1 cellular context compared by ENCODE assay signal in the genomic region with DNA sequence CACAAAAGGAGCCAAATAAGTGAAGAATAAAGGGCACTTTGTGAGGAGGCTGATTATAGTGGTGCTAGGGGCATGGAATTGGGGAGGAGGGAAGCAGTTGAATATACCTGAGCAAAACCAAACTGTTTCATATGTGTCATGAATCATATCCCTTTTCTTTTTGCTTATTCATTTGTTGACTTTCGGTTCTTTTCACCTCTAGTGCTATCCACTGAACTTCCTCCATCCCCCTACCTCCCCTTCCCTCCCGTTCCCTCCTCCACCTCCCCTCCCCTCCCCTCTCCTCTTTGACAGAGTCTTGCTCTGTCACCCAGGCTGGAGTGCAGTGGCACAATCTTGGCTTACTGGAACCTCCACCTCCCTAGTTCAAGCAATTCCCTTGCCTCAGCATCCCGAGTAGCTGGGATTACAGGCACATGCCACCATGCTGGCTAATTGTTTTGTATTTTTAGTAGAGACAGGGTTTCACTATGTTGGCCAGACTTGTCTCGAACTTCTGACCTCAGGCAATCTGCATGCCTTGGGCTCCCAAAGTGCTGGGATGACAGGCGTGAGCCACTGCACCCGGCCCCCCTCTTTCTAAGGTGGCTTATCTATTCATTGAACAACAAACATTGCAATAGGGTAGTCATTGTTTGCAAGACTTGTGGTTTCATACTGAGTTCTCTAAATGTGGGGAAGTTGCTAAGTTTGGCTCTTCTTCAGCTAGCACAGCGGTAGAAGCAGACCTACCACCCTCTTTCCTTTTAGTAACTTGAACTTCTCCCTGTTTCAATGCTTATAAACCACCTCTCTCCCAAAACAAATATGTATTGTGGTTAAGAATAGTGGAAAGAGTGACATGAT.
TF ChIP-seq lines count a peak whose summit lies in the region.

No MANE protein-coding gene starts in this region.

TF ChIP-seq in K562, 482 proteins besides CTCF, POLR2A, EP300 and RAD21 (continued from another document and continues in another):
- TF ChIP-seq, protein P1, sequence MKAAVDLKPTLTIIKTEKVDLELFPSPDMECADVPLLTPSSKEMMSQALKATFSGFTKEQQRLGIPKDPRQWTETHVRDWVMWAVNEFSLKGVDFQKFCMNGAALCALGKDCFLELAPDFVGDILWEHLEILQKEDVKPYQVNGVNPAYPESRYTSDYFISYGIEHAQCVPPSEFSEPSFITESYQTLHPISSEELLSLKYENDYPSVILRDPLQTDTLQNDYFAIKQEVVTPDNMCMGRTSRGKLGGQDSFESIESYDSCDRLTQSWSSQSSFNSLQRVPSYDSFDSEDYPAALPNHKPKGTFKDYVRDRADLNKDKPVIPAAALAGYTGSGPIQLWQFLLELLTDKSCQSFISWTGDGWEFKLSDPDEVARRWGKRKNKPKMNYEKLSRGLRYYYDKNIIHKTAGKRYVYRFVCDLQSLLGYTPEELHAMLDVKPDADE (conservative IDR thresholded peaks at IDR 0.05; ENCODE audit: control insufficient read depth, low read depth, low read length), result no peak
- TF ChIP-seq RBM22 (IDR thresholded peaks at IDR 0.05; ENCODE audit: low read depth, low read length, poor library complexity, severe bottlenecking) (no peak), KDM2B (CRISPR knock-in tag; IDR thresholded peaks at IDR 0.05) (no peak), ZNF76 (CRISPR knock-in tag; IDR thresholded peaks at IDR 0.05; ENCODE audit: borderline replicate concordance) (no peak), MCM2 (IDR thresholded peaks at IDR 0.05; ENCODE audit: low read depth) (no peak), PURB (CRISPR knock-in tag; IDR thresholded peaks at IDR 0.05; ENCODE audit: low read depth) (no peak), SMAD4 (CRISPR knock-in tag; conservative IDR thresholded peaks at IDR 0.05) (peak; percentile 87), HMG20A (CRISPR knock-in tag; conservative IDR thresholded peaks at IDR 0.05) (no peak), FOXP1 (CRISPR knock-in tag; IDR thresholded peaks at IDR 0.05) (peak; percentile 67; the same call in 1 of the 2 replicates), ATF7 (IDR thresholded peaks at IDR 0.05) (peak; percentile 80), ZNF561 (CRISPR knock-in tag; conservative IDR thresholded peaks at IDR 0.05) (no peak), HNRNPK (IDR thresholded peaks at IDR 0.05; ENCODE audit: low read depth, low read length, poor library complexity, severe bottlenecking) (no peak)
- TF ChIP-seq, protein P2, sequence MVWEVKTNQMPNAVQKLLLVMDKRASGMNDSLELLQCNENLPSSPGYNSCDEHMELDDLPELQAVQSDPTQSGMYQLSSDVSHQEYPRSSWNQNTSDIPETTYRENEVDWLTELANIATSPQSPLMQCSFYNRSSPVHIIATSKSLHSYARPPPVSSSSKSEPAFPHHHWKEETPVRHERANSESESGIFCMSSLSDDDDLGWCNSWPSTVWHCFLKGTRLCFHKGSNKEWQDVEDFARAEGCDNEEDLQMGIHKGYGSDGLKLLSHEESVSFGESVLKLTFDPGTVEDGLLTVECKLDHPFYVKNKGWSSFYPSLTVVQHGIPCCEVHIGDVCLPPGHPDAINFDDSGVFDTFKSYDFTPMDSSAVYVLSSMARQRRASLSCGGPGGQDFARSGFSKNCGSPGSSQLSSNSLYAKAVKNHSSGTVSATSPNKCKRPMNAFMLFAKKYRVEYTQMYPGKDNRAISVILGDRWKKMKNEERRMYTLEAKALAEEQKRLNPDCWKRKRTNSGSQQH (CRISPR knock-in tag; IDR thresholded peaks at IDR 0.05), result 0 out of 2 replicates have a peak, but pooled peaks have one; percentile 15
- TF ChIP-seq, protein P3, sequence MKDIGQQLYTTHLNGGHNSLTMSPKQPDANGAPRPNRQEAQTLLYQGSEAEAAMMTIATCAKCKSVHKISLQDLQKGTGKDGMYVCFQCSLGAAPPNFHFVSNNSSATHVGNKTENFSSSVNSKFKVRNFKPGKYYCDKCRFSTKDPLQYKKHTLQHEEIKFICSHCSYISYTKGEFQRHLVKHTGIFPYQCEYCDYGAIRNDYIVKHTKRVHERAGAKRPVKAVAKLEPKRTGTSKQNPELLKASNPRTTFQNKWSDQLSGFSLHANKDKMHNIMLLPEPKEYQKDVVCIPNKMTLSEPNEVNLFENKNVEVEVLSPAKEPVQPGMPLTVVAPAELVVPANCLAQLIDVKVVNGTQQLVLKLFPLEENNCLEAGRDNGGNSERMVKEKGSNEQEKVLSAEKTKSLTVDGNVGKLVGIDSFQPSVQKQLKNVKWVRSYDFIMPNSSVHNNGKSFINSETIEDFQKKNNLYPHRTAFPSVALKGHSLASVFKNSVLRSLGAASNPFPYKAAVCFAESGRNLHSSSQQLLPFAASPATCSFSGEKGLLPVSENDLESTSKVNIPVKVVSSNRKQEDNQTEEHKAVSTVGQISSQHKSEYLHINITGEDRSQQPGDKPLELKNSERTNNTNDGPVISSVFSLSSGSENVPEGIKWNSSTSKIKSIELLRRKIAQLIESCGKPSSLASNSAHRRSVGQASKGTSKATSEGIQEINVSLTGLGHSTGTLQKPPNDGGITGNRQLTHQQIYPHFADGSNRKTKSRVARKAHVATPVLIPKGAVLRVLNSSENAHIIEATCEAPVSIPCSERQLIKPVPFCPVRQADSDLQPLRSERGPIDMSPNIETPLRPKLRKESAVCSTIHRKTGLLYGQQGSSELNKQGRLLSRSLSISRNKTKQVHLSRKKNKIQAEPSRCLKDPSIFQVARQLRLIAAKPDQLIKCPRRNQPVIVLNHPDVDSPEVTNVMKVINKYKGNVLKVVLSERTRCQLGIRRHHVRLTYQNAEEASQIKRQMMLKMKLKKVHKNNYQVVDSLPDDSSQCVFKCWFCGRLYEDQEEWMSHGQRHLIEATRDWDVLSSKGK (CRISPR knock-in tag; IDR thresholded peaks at IDR 0.05), result no peak
- TF ChIP-seq, protein P4, sequence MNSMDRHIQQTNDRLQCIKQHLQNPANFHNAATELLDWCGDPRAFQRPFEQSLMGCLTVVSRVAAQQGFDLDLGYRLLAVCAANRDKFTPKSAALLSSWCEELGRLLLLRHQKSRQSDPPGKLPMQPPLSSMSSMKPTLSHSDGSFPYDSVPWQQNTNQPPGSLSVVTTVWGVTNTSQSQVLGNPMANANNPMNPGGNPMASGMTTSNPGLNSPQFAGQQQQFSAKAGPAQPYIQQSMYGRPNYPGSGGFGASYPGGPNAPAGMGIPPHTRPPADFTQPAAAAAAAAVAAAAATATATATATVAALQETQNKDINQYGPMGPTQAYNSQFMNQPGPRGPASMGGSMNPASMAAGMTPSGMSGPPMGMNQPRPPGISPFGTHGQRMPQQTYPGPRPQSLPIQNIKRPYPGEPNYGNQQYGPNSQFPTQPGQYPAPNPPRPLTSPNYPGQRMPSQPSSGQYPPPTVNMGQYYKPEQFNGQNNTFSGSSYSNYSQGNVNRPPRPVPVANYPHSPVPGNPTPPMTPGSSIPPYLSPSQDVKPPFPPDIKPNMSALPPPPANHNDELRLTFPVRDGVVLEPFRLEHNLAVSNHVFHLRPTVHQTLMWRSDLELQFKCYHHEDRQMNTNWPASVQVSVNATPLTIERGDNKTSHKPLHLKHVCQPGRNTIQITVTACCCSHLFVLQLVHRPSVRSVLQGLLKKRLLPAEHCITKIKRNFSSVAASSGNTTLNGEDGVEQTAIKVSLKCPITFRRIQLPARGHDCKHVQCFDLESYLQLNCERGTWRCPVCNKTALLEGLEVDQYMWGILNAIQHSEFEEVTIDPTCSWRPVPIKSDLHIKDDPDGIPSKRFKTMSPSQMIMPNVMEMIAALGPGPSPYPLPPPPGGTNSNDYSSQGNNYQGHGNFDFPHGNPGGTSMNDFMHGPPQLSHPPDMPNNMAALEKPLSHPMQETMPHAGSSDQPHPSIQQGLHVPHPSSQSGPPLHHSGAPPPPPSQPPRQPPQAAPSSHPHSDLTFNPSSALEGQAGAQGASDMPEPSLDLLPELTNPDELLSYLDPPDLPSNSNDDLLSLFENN (IDR thresholded peaks at IDR 0.05; ENCODE audit: low read depth in 2 of 2, low read length in 2 of 2), result no peak
- TF ChIP-seq, protein P5, sequence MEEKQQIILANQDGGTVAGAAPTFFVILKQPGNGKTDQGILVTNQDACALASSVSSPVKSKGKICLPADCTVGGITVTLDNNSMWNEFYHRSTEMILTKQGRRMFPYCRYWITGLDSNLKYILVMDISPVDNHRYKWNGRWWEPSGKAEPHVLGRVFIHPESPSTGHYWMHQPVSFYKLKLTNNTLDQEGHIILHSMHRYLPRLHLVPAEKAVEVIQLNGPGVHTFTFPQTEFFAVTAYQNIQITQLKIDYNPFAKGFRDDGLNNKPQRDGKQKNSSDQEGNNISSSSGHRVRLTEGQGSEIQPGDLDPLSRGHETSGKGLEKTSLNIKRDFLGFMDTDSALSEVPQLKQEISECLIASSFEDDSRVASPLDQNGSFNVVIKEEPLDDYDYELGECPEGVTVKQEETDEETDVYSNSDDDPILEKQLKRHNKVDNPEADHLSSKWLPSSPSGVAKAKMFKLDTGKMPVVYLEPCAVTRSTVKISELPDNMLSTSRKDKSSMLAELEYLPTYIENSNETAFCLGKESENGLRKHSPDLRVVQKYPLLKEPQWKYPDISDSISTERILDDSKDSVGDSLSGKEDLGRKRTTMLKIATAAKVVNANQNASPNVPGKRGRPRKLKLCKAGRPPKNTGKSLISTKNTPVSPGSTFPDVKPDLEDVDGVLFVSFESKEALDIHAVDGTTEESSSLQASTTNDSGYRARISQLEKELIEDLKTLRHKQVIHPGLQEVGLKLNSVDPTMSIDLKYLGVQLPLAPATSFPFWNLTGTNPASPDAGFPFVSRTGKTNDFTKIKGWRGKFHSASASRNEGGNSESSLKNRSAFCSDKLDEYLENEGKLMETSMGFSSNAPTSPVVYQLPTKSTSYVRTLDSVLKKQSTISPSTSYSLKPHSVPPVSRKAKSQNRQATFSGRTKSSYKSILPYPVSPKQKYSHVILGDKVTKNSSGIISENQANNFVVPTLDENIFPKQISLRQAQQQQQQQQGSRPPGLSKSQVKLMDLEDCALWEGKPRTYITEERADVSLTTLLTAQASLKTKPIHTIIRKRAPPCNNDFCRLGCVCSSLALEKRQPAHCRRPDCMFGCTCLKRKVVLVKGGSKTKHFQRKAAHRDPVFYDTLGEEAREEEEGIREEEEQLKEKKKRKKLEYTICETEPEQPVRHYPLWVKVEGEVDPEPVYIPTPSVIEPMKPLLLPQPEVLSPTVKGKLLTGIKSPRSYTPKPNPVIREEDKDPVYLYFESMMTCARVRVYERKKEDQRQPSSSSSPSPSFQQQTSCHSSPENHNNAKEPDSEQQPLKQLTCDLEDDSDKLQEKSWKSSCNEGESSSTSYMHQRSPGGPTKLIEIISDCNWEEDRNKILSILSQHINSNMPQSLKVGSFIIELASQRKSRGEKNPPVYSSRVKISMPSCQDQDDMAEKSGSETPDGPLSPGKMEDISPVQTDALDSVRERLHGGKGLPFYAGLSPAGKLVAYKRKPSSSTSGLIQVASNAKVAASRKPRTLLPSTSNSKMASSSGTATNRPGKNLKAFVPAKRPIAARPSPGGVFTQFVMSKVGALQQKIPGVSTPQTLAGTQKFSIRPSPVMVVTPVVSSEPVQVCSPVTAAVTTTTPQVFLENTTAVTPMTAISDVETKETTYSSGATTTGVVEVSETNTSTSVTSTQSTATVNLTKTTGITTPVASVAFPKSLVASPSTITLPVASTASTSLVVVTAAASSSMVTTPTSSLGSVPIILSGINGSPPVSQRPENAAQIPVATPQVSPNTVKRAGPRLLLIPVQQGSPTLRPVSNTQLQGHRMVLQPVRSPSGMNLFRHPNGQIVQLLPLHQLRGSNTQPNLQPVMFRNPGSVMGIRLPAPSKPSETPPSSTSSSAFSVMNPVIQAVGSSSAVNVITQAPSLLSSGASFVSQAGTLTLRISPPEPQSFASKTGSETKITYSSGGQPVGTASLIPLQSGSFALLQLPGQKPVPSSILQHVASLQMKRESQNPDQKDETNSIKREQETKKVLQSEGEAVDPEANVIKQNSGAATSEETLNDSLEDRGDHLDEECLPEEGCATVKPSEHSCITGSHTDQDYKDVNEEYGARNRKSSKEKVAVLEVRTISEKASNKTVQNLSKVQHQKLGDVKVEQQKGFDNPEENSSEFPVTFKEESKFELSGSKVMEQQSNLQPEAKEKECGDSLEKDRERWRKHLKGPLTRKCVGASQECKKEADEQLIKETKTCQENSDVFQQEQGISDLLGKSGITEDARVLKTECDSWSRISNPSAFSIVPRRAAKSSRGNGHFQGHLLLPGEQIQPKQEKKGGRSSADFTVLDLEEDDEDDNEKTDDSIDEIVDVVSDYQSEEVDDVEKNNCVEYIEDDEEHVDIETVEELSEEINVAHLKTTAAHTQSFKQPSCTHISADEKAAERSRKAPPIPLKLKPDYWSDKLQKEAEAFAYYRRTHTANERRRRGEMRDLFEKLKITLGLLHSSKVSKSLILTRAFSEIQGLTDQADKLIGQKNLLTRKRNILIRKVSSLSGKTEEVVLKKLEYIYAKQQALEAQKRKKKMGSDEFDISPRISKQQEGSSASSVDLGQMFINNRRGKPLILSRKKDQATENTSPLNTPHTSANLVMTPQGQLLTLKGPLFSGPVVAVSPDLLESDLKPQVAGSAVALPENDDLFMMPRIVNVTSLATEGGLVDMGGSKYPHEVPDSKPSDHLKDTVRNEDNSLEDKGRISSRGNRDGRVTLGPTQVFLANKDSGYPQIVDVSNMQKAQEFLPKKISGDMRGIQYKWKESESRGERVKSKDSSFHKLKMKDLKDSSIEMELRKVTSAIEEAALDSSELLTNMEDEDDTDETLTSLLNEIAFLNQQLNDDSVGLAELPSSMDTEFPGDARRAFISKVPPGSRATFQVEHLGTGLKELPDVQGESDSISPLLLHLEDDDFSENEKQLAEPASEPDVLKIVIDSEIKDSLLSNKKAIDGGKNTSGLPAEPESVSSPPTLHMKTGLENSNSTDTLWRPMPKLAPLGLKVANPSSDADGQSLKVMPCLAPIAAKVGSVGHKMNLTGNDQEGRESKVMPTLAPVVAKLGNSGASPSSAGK (IDR thresholded peaks at IDR 0.05), result peak; percentile 69
